Comparison of ENCODE assay signal across 9 cellular contexts in the genomic region with DNA sequence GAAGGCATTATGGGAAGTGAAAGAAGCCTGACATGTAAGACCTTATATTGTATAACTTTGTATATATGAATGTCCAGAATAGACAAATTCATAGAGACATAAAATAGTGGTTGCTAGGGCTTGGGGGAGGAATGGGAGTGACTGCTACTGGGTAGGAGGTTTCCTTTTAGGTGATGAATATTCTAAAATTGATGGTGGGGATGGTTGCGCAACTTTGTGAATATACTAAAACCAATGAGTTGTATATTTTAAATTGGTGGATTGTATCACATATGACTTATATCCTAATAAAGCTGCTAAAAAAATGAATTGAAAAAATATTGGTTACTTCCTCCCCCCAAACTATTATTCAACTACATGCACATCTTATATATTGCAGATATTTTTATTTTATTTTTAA.
"Had no signal": no experiment of that assay in that cellular context is flagged by ENCODE, and none has a peak within 500 bp of the region (broad histone marks: within the 10 kb centered on the region; RNA-seq: fewer than 3 reads in every experiment).

No MANE protein-coding gene starts in this region.

- H3K27ac ChIP-seq: GM23248, HL-60, KMS-11 had no signal

- H3K27ac Mint-ChIP-seq: IgD-negative memory B cell had no signal

- H3K4me2 ChIP-seq: KMS-11 had no signal

- H3K36me3 Mint-ChIP-seq: IgD-negative memory B cell had no signal

- H2AFZ ChIP-seq: GM23248 had no signal

- H3K4me3 ChIP-seq: GM23248, HAP-1 had no signal

- H3K4me3 Mint-ChIP-seq: IgD-negative memory B cell had no signal

- FAIRE-seq: H54 had no signal

- DNase-seq: GM23248, GOT3, Karpas-422, KBM-7 had no signal

- H3K36me3 ChIP-seq: HAP-1 had no signal

- H3K9ac ChIP-seq: GM23248, KMS-11 had no signal

- H3K9me3 ChIP-seq: HAP-1 had no signal
